8 cellular contexts compared by ENCODE assay signal in genomic region chr12:100404769-100405407, GRCh38. TPM values are rescaled to one million over a fixed set of nuclear protein-coding genes. Genes with fewer than 3 reads are reported as not detected.
A peak's percentile ranks its signal among the peaks of the same experiment; 100 is the strongest.
DNase-seq lines count a peak whose midpoint lies in the region; ATAC-seq, FAIRE-seq and TF ChIP-seq lines count a peak whose summit lies in the region.

No MANE protein-coding gene starts in this region.

- no peak for TF ChIP-seq POLR2A in thyroid gland (IDR thresholded peaks at IDR 0.05)

- WGBS in thyroid gland, 2 donors, result 38 to 46% methylated on average over 10 of the region's 10 CpGs

- H3K4me3 ChIP-seq in HL-60 (replicated peaks; ENCODE audit: insufficient read depth, low read length) (no peak overlapping the region), foreskin fibroblast (ENCODE audit: low read depth in 1 of 2, low read length in 2 of 2) (no peak overlapping the region), thyroid gland (replicated peaks in 1 of 3) (no peak overlapping the region)

- H3K27me3 ChIP-seq in HL-60 (ENCODE audit: insufficient read depth, poor library complexity, severe bottlenecking) (peaks cover 3% of the 10 kb centered on the region), thyroid gland (no peaks in the 10 kb centered on the region)

- H3K4me1 ChIP-seq in thyroid gland, result no peaks in the 10 kb centered on the region

- H3K36me3 ChIP-seq in thyroid gland, result no peaks in the 10 kb centered on the region

- no peak for DNase-seq in GM18507 (ENCODE audit: extremely low spot score, insufficient read length, low read depth)
- DNase-seq in HL-60 (ENCODE audit: low read depth in 1 of 2, low spot score in 1 of 2), result peak; percentile 4 to 63
- DNase-seq in T follicular helper cell (ENCODE audit: low read depth), result peak; percentile 3
- DNase-seq in foreskin fibroblast, result peak; percentile 8 to 32
- peak; percentile 13 to 16 for DNase-seq in thyroid gland
- DNase-seq in NCI-H2171 (lab: John Stamatoyannopoulos, UW), result no peak

- peak; percentile 73 for FAIRE-seq in GM18507 (lab: Jason Lieb, UNC)

- TF ChIP-seq CTCF in C4-2B (conservative IDR thresholded peaks at IDR 0.05) (peak; percentile 67), HL-60 (IDR thresholded peaks at IDR 0.05; ENCODE audit: insufficient read depth, low read length) (peak; percentile 28), foreskin fibroblast (IDR thresholded peaks at IDR 0.05; ENCODE audit: low read depth, low read length) (peak; percentile 44), thyroid gland (IDR thresholded peaks at IDR 0.05) (peak in 3 of 6 experiments; percentile 9 to 34 (median 12))

- intact Hi-C loops in thyroid gland (cut with DNase I), result no loop called here

- H3K9me3 ChIP-seq in thyroid gland, result no peaks in the 10 kb centered on the region

- ATAC-seq in HG03139 (IDR thresholded peaks at IDR 0.05; ENCODE audit: unreplicated experiment), result no peak

- H3K27ac ChIP-seq in C4-2B, result no peak overlapping the region
- H3K27ac ChIP-seq in HL-60 (replicated peaks), result no peak overlapping the region
- H3K27ac ChIP-seq in thyroid gland, result no peak overlapping the region

RNA-seq across cellular contexts. Expression of gene SLC17A8, which starts 48.0 kb away (rescaled TPM):
- not detected for total RNA-seq in thyroid gland

Comparison
In these comparisons a context has a peak if more than half of its experiments do, and no peak if none do; other contexts are left out.
1. DNase-seq: peak in HL-60 (2 of 2), T follicular helper cell (single experiment), foreskin fibroblast (2 of 2) and thyroid gland (2 of 2); none in GM18507 (single experiment) and NCI-H2171 (single experiment).